Comparison of ENCODE assay signal across 15 cellular contexts in the genomic region with DNA sequence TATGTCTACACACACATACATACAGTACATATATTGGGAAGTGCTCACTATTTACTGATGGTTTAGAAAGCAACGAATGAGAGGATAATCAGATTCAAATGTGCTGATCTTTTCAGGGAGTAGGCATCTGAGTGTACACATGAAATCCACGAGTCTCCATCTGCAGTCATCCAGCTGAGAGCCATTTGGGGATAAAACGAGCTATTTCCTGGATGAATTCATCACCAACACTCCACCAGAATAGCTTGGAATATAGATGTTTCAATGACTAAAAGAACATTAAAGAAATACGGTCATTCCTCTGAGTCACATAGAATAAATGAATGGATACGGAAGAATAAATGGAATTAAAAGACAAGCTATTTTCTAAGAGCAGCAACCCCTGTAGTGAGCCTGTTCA.
"Had no signal": no experiment of that assay in that cellular context is flagged by ENCODE, and none has a peak within 500 bp of the region (broad histone marks: within the 10 kb centered on the region; RNA-seq: fewer than 3 reads in every experiment).

No MANE protein-coding gene starts in this region.

- DNase-seq: activated CD4-positive, alpha-beta T cell treated with anti-CD3 and anti-CD28 coated beads, Interleukin-2, amount 10 ng/mL, durations not matched to agents 7 days and 5 days; activated CD8-positive, alpha-beta memory T cell treated with anti-CD3 and anti-CD28 coated beads, Interleukin-2, amount 10 ng/mL, durations not matched to agents 7 days and 5 days; activated CD8-positive, alpha-beta T cell treated with anti-CD3 and anti-CD28 coated beads for 36 hours; activated effector memory CD4-positive, alpha-beta T cell treated with anti-CD3 and anti-CD28 coated beads, Interleukin-2, amount 50 U/mL, for 16 hours; activated T-cell treated with anti-CD3 and anti-CD28 coated beads for 4 hours; dorsolateral prefrontal cortex; effector memory CD8-positive, alpha-beta T cell; heart left ventricle; left colon; ovary; psoas muscle; stimulated activated CD4-positive, alpha-beta T cell treated with anti-CD3 and anti-CD28 coated beads, Interleukin-4, amount 100 ng/mL, for 24 hours; stimulated activated naive CD4-positive, alpha-beta T cell treated with Interleukin-2 at 50 U/mL for 16 hours; T1000; upper lobe of left lung had no signal
